ENCODE assay signal across 8 cellular contexts in genomic region chr1:161198206-161198876, GRCh38. TPM values are rescaled to one million over a fixed set of nuclear protein-coding genes. Genes with fewer than 3 reads are reported as not detected.
DNase-seq lines count a peak whose midpoint lies in the region; ATAC-seq and TF ChIP-seq lines count a peak whose summit lies in the region.

No MANE protein-coding gene starts in this region.

- ATAC-seq in stimulated activated naive B cell treated with anti-CD40 and anti-IgM and Interleukin-4, amounts not matched to agents 10 μg/mL and 1 μg/mL and 100 μg/mL, for 72 hours (replicated peaks) = no peak
- ATAC-seq in HG03520 (IDR thresholded peaks at IDR 0.05; ENCODE audit: unreplicated experiment) (no peak), HG02623 (IDR thresholded peaks at IDR 0.05; ENCODE audit: unreplicated experiment) (no peak)

- H3K27me3 ChIP-seq in adrenal gland (no peaks in the 10 kb centered on the region), iPS DF 6.9 (ENCODE audit: control insufficient read depth, insufficient read depth, low read length) (no peaks in the 10 kb centered on the region)

- H3K36me3 Mint-ChIP-seq in stimulated activated naive B cell treated with anti-CD40 and anti-IgM and Interleukin-4, amounts not matched to agents 10 μg/mL and 1 μg/mL and 100 μg/mL, for 72 hours = peaks cover 0 to 2% of the 10 kb centered on the region in 2 donors

- H3K9me3 ChIP-seq in adrenal gland (replicated peaks in 1 of 3) = no peaks in the 10 kb centered on the region
- no peaks in the 10 kb centered on the region for H3K9me3 ChIP-seq in iPS DF 6.9 (ENCODE audit: control insufficient read depth, insufficient read depth, low read length)

- DNase-seq in M059J (ENCODE audit: low read depth) (peak; percentile 76), adrenal gland (peak in 4 of 7 donors; percentile 48 to 52 (median 50)), iPS DF 6.9 (ENCODE audit: low read depth, low spot score) (no peak), SHP77 treated with DMSO at 0.1 percent for 48 hours (lab: John Stamatoyannopoulos, UW) (no peak), NCI-H1048 (lab: John Stamatoyannopoulos, UW) (no peak)
- DNase-seq in stimulated activated naive B cell treated with anti-CD40 and anti-IgM and Interleukin-4, amounts not matched to agents 10 μg/mL and 1 μg/mL and 100 μg/mL, for 72 hours = no peak

- intact Hi-C loops in adrenal gland (cut with DNase I) = loop anchor here (10.0 kb wide), 2 partner anchors 176 to 186 kb away; no protein-coding TSS in a partner anchor

- H3K27ac ChIP-seq in adrenal gland (peak overlapping the region in 4 of 5 donors; percentile 6 to 99 (median 95)), iPS DF 6.9 (ENCODE audit: low read length) (no peak overlapping the region)

- H3K36me3 ChIP-seq in adrenal gland (replicated peaks in 1 of 2) (no peaks in the 10 kb centered on the region), iPS DF 6.9 (ENCODE audit: control insufficient read depth, insufficient read depth, low read length) (peaks cover 9% of the 10 kb centered on the region; the same call in 1 of the 2 replicates)

- H3K4me3 Mint-ChIP-seq in stimulated activated naive B cell treated with anti-CD40 and anti-IgM and Interleukin-4, amounts not matched to agents 10 μg/mL and 1 μg/mL and 100 μg/mL, for 72 hours = no peak overlapping the region

- H3K4me1 Mint-ChIP-seq in stimulated activated naive B cell treated with anti-CD40 and anti-IgM and Interleukin-4, amounts not matched to agents 10 μg/mL and 1 μg/mL and 100 μg/mL, for 72 hours = peaks cover 38 to 48% of the 10 kb centered on the region in 2 donors

- H3K4me3 ChIP-seq in adrenal gland = peak overlapping the region in 1 of 4 donors; percentile 37
- H3K4me3 ChIP-seq in iPS DF 6.9 (ENCODE audit: low read length) = peak overlapping the region; percentile 20; the same call in 1 of the 2 replicates

- H3K4me1 ChIP-seq in adrenal gland (replicated peaks in 1 of 2) = peaks cover 31 to 71% of the 10 kb centered on the region in 2 donors
- peaks cover 24% of the 10 kb centered on the region for H3K4me1 ChIP-seq in iPS DF 6.9 (ENCODE audit: control insufficient read depth, insufficient read depth, low read length)

- WGBS in adrenal gland, 4 donors = 20 to 32% (median 31%) methylated on average over 3 to 20 of the region's 20 CpGs
- WGBS in iPS DF 6.9 (ENCODE audit: insufficient coverage, insufficient read length) = no CpG with 5 or more reads among the region's 20 CpGs

- H3K27ac Mint-ChIP-seq in stimulated activated naive B cell treated with anti-CD40 and anti-IgM and Interleukin-4, amounts not matched to agents 10 μg/mL and 1 μg/mL and 100 μg/mL, for 72 hours = peak overlapping the region; percentile 51

- TF ChIP-seq CTCF in adrenal gland (IDR thresholded peaks at IDR 0.05) = peak in 1 of 6 experiments; percentile 7

- H3K9me3 Mint-ChIP-seq in stimulated activated naive B cell treated with anti-CD40 and anti-IgM and Interleukin-4, amounts not matched to agents 10 μg/mL and 1 μg/mL and 100 μg/mL, for 72 hours = no peaks in the 10 kb centered on the region

- TF ChIP-seq POLR2A in adrenal gland (IDR thresholded peaks at IDR 0.05) = no peak

- no peaks in the 10 kb centered on the region for H3K27me3 Mint-ChIP-seq in stimulated activated naive B cell treated with anti-CD40 and anti-IgM and Interleukin-4, amounts not matched to agents 10 μg/mL and 1 μg/mL and 100 μg/mL, for 72 hours

RNA-seq across cellular contexts. Expression of gene ADAMTS4, which starts 0.5 kb away (rescaled TPM):
- 0.39 and 0.67 TPM in 2 replicates for total RNA-seq in M059J (2014; rRNA removed; shearing (Covaris generic))
- total RNA-seq in adrenal gland = 10 to 100 TPM in 6 of 8 donors, 1 to 10 TPM in 2; 1.1 to 29.2 (median 10.8) TPM
- 10 to 100 TPM in 1 of 3 donors, 1 to 10 TPM in 2; 1.7 to 16.1 (median 9.3) TPM for polyA plus RNA-seq in adrenal gland

RNA-seq across cellular contexts. Expression of gene NDUFS2, which starts 3.8 kb away (rescaled TPM):
- 58.4 and 111 TPM in 2 replicates for total RNA-seq in M059J (2014; rRNA removed; shearing (Covaris generic))
- total RNA-seq in adrenal gland = 100 to 1,000 TPM; 133 to 305 (median 174) TPM
- 100 to 1,000 TPM in 1 of 3 donors, 10 to 100 TPM in 2; 78.3 to 175 (median 99.2) TPM for polyA plus RNA-seq in adrenal gland

RNA-seq across cellular contexts. Expression of gene FCER1G, which starts 16.8 kb away (rescaled TPM):
- not detected in 2 replicates for total RNA-seq in M059J (2014; rRNA removed; shearing (Covaris generic))
- total RNA-seq in adrenal gland = 100 to 1,000 TPM in 4 of 8 donors, 10 to 100 TPM in 4; 46.7 to 239 (median 92.4) TPM
- 100 to 1,000 TPM; 127 to 232 (median 180) TPM for polyA plus RNA-seq in adrenal gland

RNA-seq across cellular contexts. Expression of gene B4GALT3, which starts 21.0 kb away (rescaled TPM):
- total RNA-seq in M059J (2014; rRNA removed; shearing (Covaris generic)) = 36.6 and 41.8 TPM in 2 replicates
- total RNA-seq in adrenal gland = 10 to 100 TPM; 25.8 to 34.2 (median 29.8) TPM
- 10 to 100 TPM; 21.9 to 35.9 (median 26.6) TPM for polyA plus RNA-seq in adrenal gland

RNA-seq across cellular contexts. Expression of gene APOA2, which starts 25.1 kb away (rescaled TPM):
- not detected in 2 replicates for total RNA-seq in M059J (2014; rRNA removed; shearing (Covaris generic))
- 1 to 10 TPM in 2 of 8 donors, under 1 TPM in 1, not detected in 5; 0.60 to 2.0 (median 1.5) TPM for total RNA-seq in adrenal gland
- polyA plus RNA-seq in adrenal gland = 1 to 10 TPM in 1 of 3 donors, not detected in 2; 4.1 TPM

Comparison
In these comparisons a context has a peak if more than half of its experiments do, and no peak if none do; other contexts are left out.
1. DNase-seq: peak in M059J (single experiment) and adrenal gland (4 of 7); none in iPS DF 6.9 (single experiment), stimulated activated naive B cell treated with anti-CD40 and anti-IgM and Interleukin-4, amounts not matched to agents 10 μg/mL and 1 μg/mL and 100 μg/mL, for 72 hours (single experiment), SHP77 treated with DMSO at 0.1 percent for 48 hours (single experiment) and NCI-H1048 (single experiment).
2. RNA of gene FCER1G, which starts 16.8 kb away (total RNA-seq): 46.7 to 239 TPM in adrenal gland; not detected in M059J; every median in the first group is over 10 times any median in the second.